ENCODE assay signal across 30 cellular contexts in genomic region chr3:14486460-14486859, GRCh38. TPM values are rescaled to one million over a fixed set of nuclear protein-coding genes. Genes with fewer than 3 reads are reported as not detected.
DNase-seq lines count a peak whose midpoint lies in the region; ATAC-seq and TF ChIP-seq lines count a peak whose summit lies in the region.
"Had no signal": no experiment of that assay in that cellular context is flagged by ENCODE, and none has a peak within 500 bp of the region (broad histone marks: within the 10 kb centered on the region; RNA-seq: fewer than 3 reads in every experiment).

No MANE protein-coding gene starts in this region.

- WGBS in endodermal cell (ENCODE audit: insufficient coverage in 1 of 2, insufficient read length in 1 of 2), 2 experiments, result 94% methylated on average over 5 of the region's 5 CpGs

- peaks cover 68% of the 10 kb centered on the region for H3K36me3 ChIP-seq in CD4-positive, CD25-positive, alpha-beta regulatory T cell (ENCODE audit: control insufficient read depth, insufficient read depth, low read length)
- H3K36me3 ChIP-seq in lower lobe of right lung, result peaks cover 79% of the 10 kb centered on the region
- H3K36me3 ChIP-seq in endodermal cell (ENCODE audit: control insufficient read depth, insufficient read depth, low read length), result peaks cover 28% of the 10 kb centered on the region
- H3K36me3 ChIP-seq: cardiac muscle cell had no signal

- no peak overlapping the region for H3K4me3 ChIP-seq in CD4-positive, CD25-positive, alpha-beta regulatory T cell (ENCODE audit: low read depth, low read length)
- no peak overlapping the region for H3K4me3 ChIP-seq in GM12865 (ENCODE audit: low read depth, low read length)
- no peak overlapping the region for H3K4me3 ChIP-seq in lower lobe of right lung
- H3K4me3 ChIP-seq in endodermal cell (ENCODE audit: low read length), result no peak overlapping the region
- H3K4me3 ChIP-seq: cardiac muscle cell, gastroesophageal sphincter, K562, skin epidermis had no signal

- ATAC-seq in CD4-positive, CD25-positive, alpha-beta regulatory T cell (ENCODE audit: low read depth in 2 of 2), result no peak
- ATAC-seq in HG02798 (IDR thresholded peaks at IDR 0.05; ENCODE audit: poor library complexity, unreplicated experiment) (peak; percentile 64), lower lobe of right lung (no peak)
- ATAC-seq: gastroesophageal sphincter; K562; naive thymus-derived CD8-positive, alpha-beta T cell; PC-3 had no signal

- H3K27me3 Mint-ChIP-seq in CD4-positive, CD25-positive, alpha-beta regulatory T cell, result no peaks in the 10 kb centered on the region
- no peaks in the 10 kb centered on the region for H3K27me3 Mint-ChIP-seq in endodermal cell (ENCODE audit: insufficient read depth)
- H3K27me3 Mint-ChIP-seq: activated naive CD8-positive, alpha-beta T cell; naive thymus-derived CD8-positive, alpha-beta T cell had no signal

- H3K4me3 Mint-ChIP-seq in CD4-positive, CD25-positive, alpha-beta regulatory T cell, result no peak overlapping the region
- H3K4me3 Mint-ChIP-seq in endodermal cell, result no peak overlapping the region
- H3K4me3 Mint-ChIP-seq: activated naive CD8-positive, alpha-beta T cell; naive thymus-derived CD8-positive, alpha-beta T cell had no signal

- DNase-seq in CD4-positive, CD25-positive, alpha-beta regulatory T cell, result no peak
- peak; percentile 57 for DNase-seq in GM12865 (ENCODE audit: low read depth)
- peak; percentile 8 for DNase-seq in lower lobe of right lung
- no peak for DNase-seq in dermis blood vessel endothelial cell
- no peak for DNase-seq in SW480 (ENCODE audit: low spot score)
- DNase-seq in endodermal cell, result no peak
- DNase-seq: activated CD8-positive, alpha-beta memory T cell treated with anti-CD3 and anti-CD28 coated beads, Interleukin-2, amount 50 U/mL, for 4 hours; anterior cingulate cortex; midbrain; NCI-H1105 treated with DMSO at 0.1 percent for 48 hours; NCI-H1930; NCI-H524; NK-92 treated with Interleukin-12 subunit alpha and Interleukin-12 subunit beta, amount 100 ng/mL, for 24 hours; PC-3; retina; SHP77 treated with DMSO at 0.1 percent for 48 hours; stimulated activated CD4-positive, alpha-beta T cell treated with anti-CD3 and anti-CD28 coated beads, Interleukin-1b, Interleukin-23, amount 100 ng/mL, for 48 hours; stimulated activated CD8-positive, alpha-beta memory T cell treated with anti-CD3 and anti-CD28 coated beads, Interleukin-4, amount 100 ng/mL, for 48 hours; T1000; trophoblast cell had no signal

- H3K9me3 Mint-ChIP-seq in CD4-positive, CD25-positive, alpha-beta regulatory T cell, result no peaks in the 10 kb centered on the region
- no peaks in the 10 kb centered on the region for H3K9me3 Mint-ChIP-seq in endodermal cell
- H3K9me3 Mint-ChIP-seq: activated T-helper 2 cell treated with anti-CD3 and anti-CD28 coated beads, Interferon-gamma antibody, Interleukin-2, Interleukin-4, amounts not matched to agents 10 μg/mL and 5 μg/mL and 100 μg/mL, durations not matched to agents 14 hours and 24 hours and 36 hours; naive thymus-derived CD8-positive, alpha-beta T cell had no signal

- H3K9me3 ChIP-seq in CD4-positive, CD25-positive, alpha-beta regulatory T cell (ENCODE audit: control insufficient read depth in 2 of 2, low read length in 2 of 2), result no peaks in the 10 kb centered on the region
- H3K9me3 ChIP-seq in lower lobe of right lung (no peaks in the 10 kb centered on the region), endodermal cell (ENCODE audit: control insufficient read depth, low read length) (no peaks in the 10 kb centered on the region)
- H3K9me3 ChIP-seq: gastroesophageal sphincter had no signal

- peak overlapping the region; percentile 20 to 83 (median 34) for H3K27ac Mint-ChIP-seq in CD4-positive, CD25-positive, alpha-beta regulatory T cell
- H3K27ac Mint-ChIP-seq in endodermal cell, result no peak overlapping the region
- H3K27ac Mint-ChIP-seq: activated naive CD8-positive, alpha-beta T cell; activated T-helper 2 cell treated with anti-CD3 and anti-CD28 coated beads, Interferon-gamma antibody, Interleukin-2, Interleukin-4, amounts not matched to agents 10 μg/mL and 5 μg/mL and 100 μg/mL, durations not matched to agents 14 hours and 24 hours and 36 hours had no signal

- intact Hi-C loops in lower lobe of right lung (cut with DNase I), result no loop called here

- no peak overlapping the region for H3K9ac ChIP-seq in endodermal cell (ENCODE audit: extremely low read depth, low read length, poor library complexity, severe bottlenecking)

- H3K27me3 ChIP-seq in CD4-positive, CD25-positive, alpha-beta regulatory T cell (ENCODE audit: control insufficient read depth, insufficient read depth, low read length), result no peaks in the 10 kb centered on the region
- H3K27me3 ChIP-seq in lower lobe of right lung (ENCODE audit: low read depth) (no peaks in the 10 kb centered on the region), endodermal cell (ENCODE audit: control insufficient read depth, insufficient read depth, low read length, poor library complexity, severe bottlenecking) (no peaks in the 10 kb centered on the region)
- H3K27me3 ChIP-seq: cardiac muscle cell, gastroesophageal sphincter had no signal

- no peak for TF ChIP-seq CTCF in GM12865 (IDR thresholded peaks at IDR 0.05; ENCODE audit: insufficient read depth, low read depth, low read length, missing control alignments)
- no peak for TF ChIP-seq CTCF in lower lobe of right lung (IDR thresholded peaks at IDR 0.05)
- TF ChIP-seq CTCF in endodermal cell (conservative IDR thresholded peaks at IDR 0.05), result no peak

- peaks cover 46% of the 10 kb centered on the region for H3K36me3 Mint-ChIP-seq in CD4-positive, CD25-positive, alpha-beta regulatory T cell
- H3K36me3 Mint-ChIP-seq in endodermal cell (ENCODE audit: low read depth), result peaks cover 31% of the 10 kb centered on the region

- H3K27ac ChIP-seq in CD4-positive, CD25-positive, alpha-beta regulatory T cell (ENCODE audit: insufficient read depth, low read length, poor library complexity, severe bottlenecking), result no peak overlapping the region
- H3K27ac ChIP-seq in lower lobe of right lung (no peak overlapping the region), endodermal cell (ENCODE audit: low read depth, low read length) (no peak overlapping the region)
- H3K27ac ChIP-seq: C4-2B, cardiac muscle cell, gastroesophageal sphincter, skin epidermis had no signal

- no peaks in the 10 kb centered on the region for H3K4me1 ChIP-seq in CD4-positive, CD25-positive, alpha-beta regulatory T cell (ENCODE audit: control insufficient read depth, insufficient read depth, low read length, poor library complexity, severe bottlenecking)
- H3K4me1 ChIP-seq in lower lobe of right lung (peaks cover 19% of the 10 kb centered on the region), endodermal cell (ENCODE audit: control insufficient read depth, insufficient read depth, low read length) (no peaks in the 10 kb centered on the region)

- peaks cover 0 to 3% (median 0%) of the 10 kb centered on the region in 4 donors for H3K4me1 Mint-ChIP-seq in CD4-positive, CD25-positive, alpha-beta regulatory T cell
- no peaks in the 10 kb centered on the region for H3K4me1 Mint-ChIP-seq in endodermal cell

RNA-seq across cellular contexts. Expression of gene GRIP2, which starts 53.7 kb away (rescaled TPM):
- not detected for total RNA-seq in CD4-positive, CD25-positive, alpha-beta regulatory T cell
- polyA plus RNA-seq in CD4-positive, CD25-positive, alpha-beta regulatory T cell, result under 1 TPM in 1 of 4 donors, not detected in 3; 0.18 TPM
- total RNA-seq in lower lobe of right lung, result 1.1 TPM
- under 0.01 TPM in 1 of 2 replicates, not detected in the other for total RNA-seq in dermis blood vessel endothelial cell
- 1 to 10 TPM; 2.0 to 2.2 TPM for total RNA-seq in endodermal cell
- polyA plus RNA-seq in endodermal cell (2013, experiment 1 of 2), result 1.1 TPM
- 0.79 TPM for polyA plus RNA-seq in endodermal cell (2013, experiment 2 of 2)
- total RNA-seq: activated T-helper 2 cell treated with anti-CD3 and anti-CD28 coated beads, Interferon-gamma antibody, Interleukin-2, Interleukin-4, amounts not matched to agents 10 μg/mL and 5 μg/mL and 100 μg/mL, durations not matched to agents 14 hours and 24 hours and 36 hours; K562; MCF 10A; naive thymus-derived CD8-positive, alpha-beta T cell had no signal
- polyA plus RNA-seq: cardiac muscle cell; naive thymus-derived CD8-positive, alpha-beta T cell had no signal

Comparison
In these comparisons a context has a peak if more than half of its experiments do, and no peak if none do; other contexts are left out.
1. DNase-seq: peak in GM12865 (single experiment) and lower lobe of right lung (single experiment); none in CD4-positive, CD25-positive, alpha-beta regulatory T cell (0 of 3), dermis blood vessel endothelial cell (single experiment), SW480 (single experiment) and endodermal cell (single experiment).